16 cellular contexts compared by ENCODE assay signal in genomic region chr2:9780368-9781130, GRCh38.
DNase-seq lines count a peak whose midpoint lies in the region; FAIRE-seq and TF ChIP-seq lines count a peak whose summit lies in the region.
"Had no signal": no experiment of that assay in that cellular context is flagged by ENCODE, and none has a peak within 500 bp of the region (broad histone marks: within the 10 kb centered on the region; RNA-seq: fewer than 3 reads in every experiment).

No MANE protein-coding gene starts in this region.

- 80 to 84% (median 81%) methylated on average over 10 of the region's 10 CpGs for WGBS in ovary, 3 donors

- H3K36me3 Mint-ChIP-seq in activated CD4-positive, alpha-beta T cell treated with anti-CD3 and anti-CD28 coated beads, Interleukin-2, amount 10 ng/mL, durations not matched to agents 24 days and 14 days (ENCODE audit: low read depth), result no peaks in the 10 kb centered on the region
- peaks cover 14% of the 10 kb centered on the region for H3K36me3 Mint-ChIP-seq in activated CD4-positive, alpha-beta memory T cell treated with anti-CD3 and anti-CD28 coated beads, Interleukin-2, amount 10 ng/mL, durations not matched to agents 7 days and 5 days (ENCODE audit: low read depth)
- H3K36me3 Mint-ChIP-seq: brain had no signal

- H3K36me3 ChIP-seq in MM.1S (replicated peaks; ENCODE audit: insufficient read depth, low read length), result no peaks in the 10 kb centered on the region
- no peaks in the 10 kb centered on the region for H3K36me3 ChIP-seq in keratinocyte (ENCODE audit: control insufficient read depth in 2 of 2, extremely low read depth in 1 of 2, insufficient read depth in 2 of 2, low read length in 2 of 2)
- H3K36me3 ChIP-seq in uterus, result no peaks in the 10 kb centered on the region
- no peaks in the 10 kb centered on the region for H3K36me3 ChIP-seq in ovary
- H3K36me3 ChIP-seq: vagina had no signal

- peaks cover 47% of the 10 kb centered on the region for H3K4me1 Mint-ChIP-seq in activated CD4-positive, alpha-beta T cell treated with anti-CD3 and anti-CD28 coated beads, Interleukin-2, amount 10 ng/mL, durations not matched to agents 24 days and 14 days
- peaks cover 69% of the 10 kb centered on the region for H3K4me1 Mint-ChIP-seq in activated CD4-positive, alpha-beta memory T cell treated with anti-CD3 and anti-CD28 coated beads, Interleukin-2, amount 10 ng/mL, durations not matched to agents 7 days and 5 days

- TF ChIP-seq EP300 in ovary (IDR thresholded peaks at IDR 0.05), result no peak

- peaks cover 4% of the 10 kb centered on the region for H3K9me3 Mint-ChIP-seq in activated CD4-positive, alpha-beta T cell treated with anti-CD3 and anti-CD28 coated beads, Interleukin-2, amount 10 ng/mL, durations not matched to agents 24 days and 14 days
- peaks cover 14% of the 10 kb centered on the region for H3K9me3 Mint-ChIP-seq in activated CD4-positive, alpha-beta memory T cell treated with anti-CD3 and anti-CD28 coated beads, Interleukin-2, amount 10 ng/mL, durations not matched to agents 7 days and 5 days

- H3K4me3 Mint-ChIP-seq in activated CD4-positive, alpha-beta T cell treated with anti-CD3 and anti-CD28 coated beads, Interleukin-2, amount 10 ng/mL, durations not matched to agents 24 days and 14 days, result peak overlapping the region; percentile 58
- H3K4me3 Mint-ChIP-seq in activated CD4-positive, alpha-beta memory T cell treated with anti-CD3 and anti-CD28 coated beads, Interleukin-2, amount 10 ng/mL, durations not matched to agents 7 days and 5 days, result peak overlapping the region; percentile 70
- H3K4me3 Mint-ChIP-seq: brain, H9 had no signal

- dilution Hi-C loops in keratinocyte (cut with MboI; ENCODE audit: extremely low pct_ligation_motif_present, low sequenced_read_pairs), result no loop called here

- H3K4me1 ChIP-seq in MM.1S (ENCODE audit: low read length) (peaks cover 8% of the 10 kb centered on the region), keratinocyte (ENCODE audit: control insufficient read depth, extremely low read depth, insufficient read depth, low read length) (peaks cover 27% of the 10 kb centered on the region), uterus (no peaks in the 10 kb centered on the region), ovary (ENCODE audit: insufficient read depth) (no peaks in the 10 kb centered on the region)

- H3K9me1 ChIP-seq in keratinocyte (ENCODE audit: control insufficient read depth, extremely low read depth, insufficient read depth, low read length), result no peaks in the 10 kb centered on the region

- POLR2A ChIA-PET in activated CD4-positive, alpha-beta memory T cell treated with anti-CD3 and anti-CD28 coated beads, Interleukin-2, amount 10 ng/mL, durations not matched to agents 7 days and 5 days (lab: Charles Lee), result interaction anchor here (1.0 to 4.2 kb wide), 13 partner anchors 11 to 358 kb away, joined by 3 to 26 read pairs (median 5); partner anchors contain the start of genes IAH1 and TAF1B

- no peak for TF ChIP-seq CTCF in MM.1S (IDR thresholded peaks at IDR 0.05; ENCODE audit: low read length)
- TF ChIP-seq CTCF in keratinocyte (optimal IDR thresholded peaks at IDR 0.05 in 1 of 3, IDR thresholded peaks at IDR 0.05 in 1 of 3, conservative IDR thresholded peaks at IDR 0.05 in 1 of 3; ENCODE audit: extremely low read depth in 1 of 3, insufficient read depth in 2 of 3, low read length in 3 of 3), result no peak
- TF ChIP-seq CTCF in uterus (IDR thresholded peaks at IDR 0.05), result no peak
- no peak for TF ChIP-seq CTCF in ovary (IDR thresholded peaks at IDR 0.05)

- no peak overlapping the region for H3K27ac ChIP-seq in MM.1S (ENCODE audit: low read length)
- peak overlapping the region; percentile 90 for H3K27ac ChIP-seq in keratinocyte (ENCODE audit: control insufficient read depth, insufficient read depth, low read length)
- H3K27ac ChIP-seq in uterus, result no peak overlapping the region
- H3K27ac ChIP-seq in ovary, result no peak overlapping the region
- H3K27ac ChIP-seq: vagina had no signal

- peaks cover 6% of the 10 kb centered on the region; the same call in 1 of the 2 replicates for H3F3A ChIP-seq in MM.1S (ENCODE audit: insufficient read depth, low read length)

- peak overlapping the region; percentile 90 for H3K27ac Mint-ChIP-seq in activated CD4-positive, alpha-beta T cell treated with anti-CD3 and anti-CD28 coated beads, Interleukin-2, amount 10 ng/mL, durations not matched to agents 24 days and 14 days
- peak overlapping the region; percentile 96 for H3K27ac Mint-ChIP-seq in activated CD4-positive, alpha-beta memory T cell treated with anti-CD3 and anti-CD28 coated beads, Interleukin-2, amount 10 ng/mL, durations not matched to agents 7 days and 5 days
- H3K27ac Mint-ChIP-seq: H9 had no signal

- H3K79me2 ChIP-seq in MM.1S (ENCODE audit: low read length) (no peaks in the 10 kb centered on the region), keratinocyte (ENCODE audit: control insufficient read depth, insufficient read depth, low read length) (no peaks in the 10 kb centered on the region)

- TF ChIP-seq POLR2A in uterus (IDR thresholded peaks at IDR 0.05) (no peak), ovary (IDR thresholded peaks at IDR 0.05) (no peak)

- CTCF ChIA-PET in activated CD4-positive, alpha-beta memory T cell treated with anti-CD3 and anti-CD28 coated beads, Interleukin-2, amount 10 ng/mL, durations not matched to agents 7 days and 5 days (lab: Charles Lee), result interaction anchor here (0.7 to 8.3 kb wide), 5 partner anchors 10 to 224 kb away, joined by 3 to 154 read pairs (median 11); partner anchors contain the start of genes ADAM17 and YWHAQ

- no peaks in the 10 kb centered on the region for H3K9me2 ChIP-seq in MM.1S (replicated peaks; ENCODE audit: insufficient read depth, low read length)

- H3K27me3 Mint-ChIP-seq in activated CD4-positive, alpha-beta T cell treated with anti-CD3 and anti-CD28 coated beads, Interleukin-2, amount 10 ng/mL, durations not matched to agents 24 days and 14 days, result no peaks in the 10 kb centered on the region
- H3K27me3 Mint-ChIP-seq in activated CD4-positive, alpha-beta memory T cell treated with anti-CD3 and anti-CD28 coated beads, Interleukin-2, amount 10 ng/mL, durations not matched to agents 7 days and 5 days, result no peaks in the 10 kb centered on the region

- H3K4me3 ChIP-seq in MM.1S (ENCODE audit: low read length), result 0 out of 2 replicates have a peak overlapping the region, but pooled peaks have one; percentile 6
- H3K4me3 ChIP-seq in keratinocyte (ENCODE audit: control insufficient read depth in 2 of 3, extremely low read depth in 1 of 3, insufficient read depth in 2 of 3, low read depth in 1 of 3, low read length in 3 of 3), result peak overlapping the region in 1 of 3 experiments; percentile 19
- no peak overlapping the region for H3K4me3 ChIP-seq in uterus
- H3K4me3 ChIP-seq in ovary, result no peak overlapping the region
- H3K4me3 ChIP-seq: A549, vagina had no signal

- FAIRE-seq in keratinocyte (lab: Jason Lieb, UNC), result peak; percentile 46
- FAIRE-seq: A549, small intestine had no signal

- H3K27me3 ChIP-seq in MM.1S (replicated peaks; ENCODE audit: insufficient read depth, low read length) (peaks cover 8% of the 10 kb centered on the region; the same call in 1 of the 2 replicates), keratinocyte (ENCODE audit: control insufficient read depth, extremely low read depth, insufficient read depth, low read length) (no peaks in the 10 kb centered on the region), uterus (no peaks in the 10 kb centered on the region), ovary (no peaks in the 10 kb centered on the region)
- H3K27me3 ChIP-seq: vagina had no signal

- H2AFZ ChIP-seq in MM.1S (ENCODE audit: low read length) (peak overlapping the region; percentile 35; the same call in 1 of the 2 replicates), keratinocyte (ENCODE audit: control insufficient read depth, low read length) (no peak overlapping the region)

- peak; percentile 75 for DNase-seq in activated CD4-positive, alpha-beta T cell treated with anti-CD3 and anti-CD28 coated beads, Interleukin-2, amount 10 ng/mL, durations not matched to agents 24 days and 14 days
- no peak for DNase-seq in activated CD4-positive, alpha-beta T cell treated with anti-CD3 and anti-CD28 coated beads, Interleukin-2, amount 50 U/mL, for 1 hour
- DNase-seq in MM.1S (peak; percentile 22), keratinocyte (ENCODE audit: low read depth, low spot score) (no peak), uterus (no peak), ovary (no peak), posterior cingulate gyrus (no peak)
- peak; percentile 73 for DNase-seq in activated CD4-positive, alpha-beta memory T cell treated with anti-CD3 and anti-CD28 coated beads, Interleukin-2, amount 10 ng/mL, durations not matched to agents 7 days and 5 days
- DNase-seq: H9; NCI-H2029 treated with DMSO at 0.1 percent for 48 hours; NK-92 treated with Interleukin-12 subunit alpha and Interleukin-12 subunit beta, amount 100 ng/mL, for 24 hours; SW 1271 had no signal

- H3K9me3 ChIP-seq in MM.1S (replicated peaks; ENCODE audit: insufficient read depth, low read length) (no peaks in the 10 kb centered on the region), keratinocyte (ENCODE audit: control insufficient read depth, low read depth, low read length) (no peaks in the 10 kb centered on the region), uterus (no peaks in the 10 kb centered on the region), ovary (no peaks in the 10 kb centered on the region)
- H3K9me3 ChIP-seq: A549, vagina had no signal

- intact Hi-C loops in activated CD4-positive, alpha-beta T cell treated with anti-CD3 and anti-CD28 coated beads, Interleukin-2, amount 10 ng/mL, durations not matched to agents 24 days and 14 days (cut with micrococcal nuclease), result loop anchor here (1.0 kb wide), 1 partner anchor 10 kb away; no protein-coding TSS in a partner anchor
- intact Hi-C loops in uterus (cut with DNase I; ENCODE audit: low total_unique reads) (no loop called here), ovary (cut with DNase I) (no loop called here), posterior cingulate gyrus (cut with DNase I) (no loop called here)

- peak overlapping the region; percentile 11; the same call in 1 of the 2 replicates for H3K4me2 ChIP-seq in MM.1S (ENCODE audit: low read depth, low read length)
- H3K4me2 ChIP-seq in keratinocyte (ENCODE audit: control insufficient read depth, extremely low read depth, insufficient read depth, low read depth, low read length), result peak overlapping the region; percentile 83
- H3K4me2 ChIP-seq: A549 had no signal

- no peak overlapping the region for H3K9ac ChIP-seq in MM.1S (ENCODE audit: low read length)
- peak overlapping the region; percentile 48 for H3K9ac ChIP-seq in keratinocyte (ENCODE audit: control insufficient read depth, extremely low read depth, insufficient read depth, low read length)

- H4K20me1 ChIP-seq in MM.1S (ENCODE audit: insufficient read depth, low read length), result no peaks in the 10 kb centered on the region
- no peaks in the 10 kb centered on the region for H4K20me1 ChIP-seq in keratinocyte (ENCODE audit: control insufficient read depth, extremely low read depth, insufficient read depth, low read length)

Comparison
In these comparisons a context has a peak if more than half of its experiments do, and no peak if none do; other contexts are left out.
1. DNase-seq: peak in activated CD4-positive, alpha-beta T cell treated with anti-CD3 and anti-CD28 coated beads, Interleukin-2, amount 10 ng/mL, durations not matched to agents 24 days and 14 days (single experiment), MM.1S (single experiment) and activated CD4-positive, alpha-beta memory T cell treated with anti-CD3 and anti-CD28 coated beads, Interleukin-2, amount 10 ng/mL, durations not matched to agents 7 days and 5 days (single experiment); none in activated CD4-positive, alpha-beta T cell treated with anti-CD3 and anti-CD28 coated beads, Interleukin-2, amount 50 U/mL, for 1 hour (single experiment), keratinocyte (single experiment), uterus (0 of 2), ovary (0 of 5) and posterior cingulate gyrus (0 of 10).